In the genomic region with DNA sequence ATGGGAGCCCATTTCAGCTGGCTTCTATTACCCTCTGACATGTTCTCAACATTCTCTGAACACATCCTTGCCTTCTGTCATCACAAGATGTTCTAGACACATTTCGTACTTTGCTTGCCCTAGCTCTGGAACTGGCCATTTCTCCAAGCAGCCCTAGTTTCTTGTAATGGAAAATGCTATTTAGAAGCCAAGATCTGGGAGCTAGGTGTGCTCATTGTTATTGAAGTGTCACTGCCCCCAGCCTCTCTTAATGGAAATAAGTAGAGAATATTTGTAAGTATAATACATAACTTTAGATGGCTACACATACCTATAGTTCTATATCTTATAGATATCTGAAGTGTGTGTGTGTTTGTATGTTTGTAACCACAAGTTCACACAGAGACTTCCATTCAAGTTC, we compare ENCODE assay signal across 1 cellular context.
TF ChIP-seq lines count a peak whose summit lies in the region.

No MANE protein-coding gene starts in this region.

TF ChIP-seq in HepG2, 621 proteins besides CTCF, POLR2A, EP300 and RAD21:
- TF ChIP-seq, protein P1, sequence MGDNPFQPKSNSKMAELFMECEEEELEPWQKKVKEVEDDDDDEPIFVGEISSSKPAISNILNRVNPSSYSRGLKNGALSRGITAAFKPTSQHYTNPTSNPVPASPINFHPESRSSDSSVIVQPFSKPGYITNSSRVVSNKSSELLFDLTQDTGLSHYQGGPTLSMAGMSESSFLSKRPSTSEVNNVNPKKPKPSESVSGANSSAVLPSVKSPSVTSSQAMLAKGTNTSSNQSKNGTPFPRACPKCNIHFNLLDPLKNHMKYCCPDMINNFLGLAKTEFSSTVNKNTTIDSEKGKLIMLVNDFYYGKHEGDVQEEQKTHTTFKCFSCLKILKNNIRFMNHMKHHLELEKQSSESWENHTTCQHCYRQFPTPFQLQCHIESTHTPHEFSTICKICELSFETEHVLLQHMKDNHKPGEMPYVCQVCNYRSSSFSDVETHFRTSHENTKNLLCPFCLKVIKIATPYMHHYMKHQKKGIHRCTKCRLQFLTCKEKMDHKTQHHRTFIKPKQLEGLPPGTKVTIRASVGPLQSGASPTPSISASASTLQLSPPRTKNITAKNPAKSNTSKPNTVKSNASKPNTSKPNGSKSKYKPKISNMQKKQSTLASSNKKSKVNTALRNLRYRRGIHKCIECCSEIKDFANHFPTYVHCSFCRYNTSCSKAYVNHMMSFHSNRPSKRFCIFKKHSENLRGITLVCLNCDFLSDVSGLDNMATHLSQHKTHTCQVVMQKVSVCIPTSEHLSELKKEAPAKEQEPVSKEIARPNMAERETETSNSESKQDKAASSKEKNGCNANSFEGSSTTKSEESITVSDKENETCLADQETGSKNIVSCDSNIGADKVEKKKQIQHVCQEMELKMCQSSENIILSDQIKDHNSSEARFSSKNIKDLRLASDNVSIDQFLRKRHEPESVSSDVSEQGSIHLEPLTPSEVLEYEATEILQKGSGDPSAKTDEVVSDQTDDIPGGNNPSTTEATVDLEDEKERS (CRISPR knock-in tag; IDR thresholded peaks at IDR 0.05): 0 out of 2 replicates have a peak, but pooled peaks have one; percentile 18
- TF ChIP-seq ZNF564 (CRISPR knock-in tag; IDR thresholded peaks at IDR 0.05) (no peak), ZNF605 (CRISPR knock-in tag; IDR thresholded peaks at IDR 0.05) (peak; percentile 96; the same call in 1 of the 2 replicates), MEIS2 (CRISPR knock-in tag; IDR thresholded peaks at IDR 0.05) (no peak)
- TF ChIP-seq, protein P2, sequence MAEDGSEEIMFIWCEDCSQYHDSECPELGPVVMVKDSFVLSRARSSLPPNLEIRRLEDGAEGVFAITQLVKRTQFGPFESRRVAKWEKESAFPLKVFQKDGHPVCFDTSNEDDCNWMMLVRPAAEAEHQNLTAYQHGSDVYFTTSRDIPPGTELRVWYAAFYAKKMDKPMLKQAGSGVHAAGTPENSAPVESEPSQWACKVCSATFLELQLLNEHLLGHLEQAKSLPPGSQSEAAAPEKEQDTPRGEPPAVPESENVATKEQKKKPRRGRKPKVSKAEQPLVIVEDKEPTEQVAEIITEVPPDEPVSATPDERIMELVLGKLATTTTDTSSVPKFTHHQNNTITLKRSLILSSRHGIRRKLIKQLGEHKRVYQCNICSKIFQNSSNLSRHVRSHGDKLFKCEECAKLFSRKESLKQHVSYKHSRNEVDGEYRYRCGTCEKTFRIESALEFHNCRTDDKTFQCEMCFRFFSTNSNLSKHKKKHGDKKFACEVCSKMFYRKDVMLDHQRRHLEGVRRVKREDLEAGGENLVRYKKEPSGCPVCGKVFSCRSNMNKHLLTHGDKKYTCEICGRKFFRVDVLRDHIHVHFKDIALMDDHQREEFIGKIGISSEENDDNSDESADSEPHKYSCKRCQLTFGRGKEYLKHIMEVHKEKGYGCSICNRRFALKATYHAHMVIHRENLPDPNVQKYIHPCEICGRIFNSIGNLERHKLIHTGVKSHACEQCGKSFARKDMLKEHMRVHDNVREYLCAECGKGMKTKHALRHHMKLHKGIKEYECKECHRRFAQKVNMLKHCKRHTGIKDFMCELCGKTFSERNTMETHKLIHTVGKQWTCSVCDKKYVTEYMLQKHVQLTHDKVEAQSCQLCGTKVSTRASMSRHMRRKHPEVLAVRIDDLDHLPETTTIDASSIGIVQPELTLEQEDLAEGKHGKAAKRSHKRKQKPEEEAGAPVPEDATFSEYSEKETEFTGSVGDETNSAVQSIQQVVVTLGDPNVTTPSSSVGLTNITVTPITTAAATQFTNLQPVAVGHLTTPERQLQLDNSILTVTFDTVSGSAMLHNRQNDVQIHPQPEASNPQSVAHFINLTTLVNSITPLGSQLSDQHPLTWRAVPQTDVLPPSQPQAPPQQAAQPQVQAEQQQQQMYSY (CRISPR knock-in tag; IDR thresholded peaks at IDR 0.05): no peak
